In the genomic region with DNA sequence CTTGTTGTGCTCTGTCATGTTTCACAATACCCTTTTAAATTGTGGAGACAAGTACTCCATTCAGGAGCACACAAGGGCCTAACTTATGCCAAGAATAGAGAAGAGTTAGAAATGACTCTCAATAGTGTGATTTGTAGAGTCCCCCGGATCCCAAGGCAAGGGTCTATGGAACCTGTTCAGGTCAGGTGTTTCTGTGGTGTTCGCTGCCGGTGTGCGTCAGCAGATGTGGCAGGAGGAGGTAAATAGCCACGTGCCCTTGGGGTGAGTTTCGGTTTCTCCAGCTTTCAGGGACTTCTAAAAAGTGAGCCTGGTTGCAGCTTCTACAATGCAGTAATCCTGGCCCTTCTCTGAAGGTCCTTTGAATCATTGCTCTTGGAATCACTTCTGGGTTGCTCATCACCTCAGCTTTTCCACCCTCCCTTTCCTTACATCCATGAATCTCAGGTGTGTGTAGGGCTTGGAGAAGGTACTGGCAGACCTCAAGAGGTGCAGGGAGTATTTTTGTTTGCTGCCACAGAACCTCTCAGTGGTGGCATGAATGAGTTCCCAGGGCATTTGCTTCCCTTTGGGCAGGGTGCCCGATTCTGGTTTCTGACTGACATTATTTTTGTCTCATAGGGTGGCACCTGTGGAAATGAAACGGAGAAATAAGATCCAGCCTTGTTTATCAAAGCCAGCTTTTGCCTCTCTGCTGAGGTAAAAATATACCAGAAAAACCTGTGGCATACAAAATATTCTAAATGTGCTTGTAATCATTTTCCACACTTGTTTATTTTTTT, we compare ENCODE assay signal across 8 cellular contexts. TPM values are rescaled to one million over a fixed set of nuclear protein-coding genes. Genes with fewer than 3 reads are reported as not detected.
DNase-seq lines count a peak whose midpoint lies in the region; ATAC-seq and TF ChIP-seq lines count a peak whose summit lies in the region.

No MANE protein-coding gene starts in this region.

- no peaks in the 10 kb centered on the region for H3K9me3 ChIP-seq in naive thymus-derived CD4-positive, alpha-beta T cell (ENCODE audit: control insufficient read depth in 2 of 3, low read length in 3 of 3)
- H3K9me3 ChIP-seq in gastroesophageal sphincter, result no peaks in the 10 kb centered on the region

- H3K4me1 Mint-ChIP-seq in activated CD4-positive, alpha-beta memory T cell treated with anti-CD3 and anti-CD28 coated beads, Interleukin-2, amount 10 ng/mL, durations not matched to agents 7 days and 5 days, result peaks cover 9% of the 10 kb centered on the region
- peaks cover 0 to 4% (median 0%) of the 10 kb centered on the region in 7 donors for H3K4me1 Mint-ChIP-seq in naive thymus-derived CD4-positive, alpha-beta T cell
- H3K4me1 Mint-ChIP-seq in HFFc6 (ENCODE audit: low read depth), result no peaks in the 10 kb centered on the region

- H3K27me3 Mint-ChIP-seq in activated CD4-positive, alpha-beta memory T cell treated with anti-CD3 and anti-CD28 coated beads, Interleukin-2, amount 10 ng/mL, durations not matched to agents 7 days and 5 days, result peaks cover 38% of the 10 kb centered on the region
- peaks cover 20 to 49% (median 27%) of the 10 kb centered on the region in 5 donors for H3K27me3 Mint-ChIP-seq in naive thymus-derived CD4-positive, alpha-beta T cell
- H3K27me3 Mint-ChIP-seq in HFFc6 (ENCODE audit: insufficient read depth), result peaks cover 17% of the 10 kb centered on the region

- no peaks in the 10 kb centered on the region for H3K4me1 ChIP-seq in naive thymus-derived CD4-positive, alpha-beta T cell (ENCODE audit: control insufficient read depth in 2 of 2, insufficient read depth in 2 of 2, low read length in 2 of 2)
- peaks cover 0 to 17% (median 0%) of the 10 kb centered on the region in 3 donors for H3K4me1 ChIP-seq in gastroesophageal sphincter

- H3K36me3 Mint-ChIP-seq in activated CD4-positive, alpha-beta memory T cell treated with anti-CD3 and anti-CD28 coated beads, Interleukin-2, amount 10 ng/mL, durations not matched to agents 7 days and 5 days (ENCODE audit: low read depth), result no peaks in the 10 kb centered on the region
- no peaks in the 10 kb centered on the region for H3K36me3 Mint-ChIP-seq in naive thymus-derived CD4-positive, alpha-beta T cell
- no peaks in the 10 kb centered on the region for H3K36me3 Mint-ChIP-seq in HFFc6 (ENCODE audit: low read depth)

- ATAC-seq in GM18867 (IDR thresholded peaks at IDR 0.05; ENCODE audit: unreplicated experiment) (peak; percentile 95), HG02678 (IDR thresholded peaks at IDR 0.05; ENCODE audit: unreplicated experiment) (peak; percentile 85), gastroesophageal sphincter (no peak)
- ATAC-seq in naive thymus-derived CD4-positive, alpha-beta T cell, result no peak

- no peak overlapping the region for H3K27ac Mint-ChIP-seq in activated CD4-positive, alpha-beta memory T cell treated with anti-CD3 and anti-CD28 coated beads, Interleukin-2, amount 10 ng/mL, durations not matched to agents 7 days and 5 days
- H3K27ac Mint-ChIP-seq in naive thymus-derived CD4-positive, alpha-beta T cell, result peak overlapping the region in 3 of 9 donors; percentile 23 to 68 (median 39)
- H3K27ac Mint-ChIP-seq in HFFc6, result no peak overlapping the region

- no peak overlapping the region for H3K27ac ChIP-seq in naive thymus-derived CD4-positive, alpha-beta T cell (ENCODE audit: low read depth, low read length)
- H3K27ac ChIP-seq in gastroesophageal sphincter, result no peak overlapping the region

- no peaks in the 10 kb centered on the region for H3K9me3 Mint-ChIP-seq in activated CD4-positive, alpha-beta memory T cell treated with anti-CD3 and anti-CD28 coated beads, Interleukin-2, amount 10 ng/mL, durations not matched to agents 7 days and 5 days
- H3K9me3 Mint-ChIP-seq in naive thymus-derived CD4-positive, alpha-beta T cell, result peaks cover 0 to 1% (median 0%) of the 10 kb centered on the region in 11 donors
- no peaks in the 10 kb centered on the region for H3K9me3 Mint-ChIP-seq in HFFc6

- intact Hi-C loops in naive thymus-derived CD4-positive, alpha-beta T cell (cut with micrococcal nuclease), result no loop called here

- H3K36me3 ChIP-seq in naive thymus-derived CD4-positive, alpha-beta T cell (ENCODE audit: control insufficient read depth in 2 of 3, insufficient read depth in 3 of 3, low read length in 3 of 3), result no peaks in the 10 kb centered on the region
- H3K36me3 ChIP-seq in gastroesophageal sphincter, result no peaks in the 10 kb centered on the region

- DNase-seq in activated CD4-positive, alpha-beta memory T cell treated with anti-CD3 and anti-CD28 coated beads, Interleukin-2, amount 10 ng/mL, durations not matched to agents 7 days and 5 days, result peak; percentile 19
- peak in 4 of 9 donors; percentile 11 to 30 (median 13) for DNase-seq in naive thymus-derived CD4-positive, alpha-beta T cell
- DNase-seq in HFFc6, result no peak
- DNase-seq in HK-2 (ENCODE audit: unreplicated experiment), result no peak
- DNase-seq in HUDEP-2 (lab: John Stamatoyannopoulos, UW; ENCODE audit: unreplicated experiment in 76 of 76), result no peak

- TF ChIP-seq EP300 in gastroesophageal sphincter (IDR thresholded peaks at IDR 0.05), result no peak

- TF ChIP-seq CTCF in HFFc6 (IDR thresholded peaks at IDR 0.05), result no peak
- TF ChIP-seq CTCF in gastroesophageal sphincter (IDR thresholded peaks at IDR 0.05), result no peak

- H3K4me3 Mint-ChIP-seq in activated CD4-positive, alpha-beta memory T cell treated with anti-CD3 and anti-CD28 coated beads, Interleukin-2, amount 10 ng/mL, durations not matched to agents 7 days and 5 days, result no peak overlapping the region
- peak overlapping the region in 8 of 10 donors; percentile 11 to 68 (median 29) for H3K4me3 Mint-ChIP-seq in naive thymus-derived CD4-positive, alpha-beta T cell
- no peak overlapping the region for H3K4me3 Mint-ChIP-seq in HFFc6

- POLR2A ChIA-PET in activated CD4-positive, alpha-beta memory T cell treated with anti-CD3 and anti-CD28 coated beads, Interleukin-2, amount 10 ng/mL, durations not matched to agents 7 days and 5 days (lab: Charles Lee), result no interaction called here
- POLR2A ChIA-PET in naive thymus-derived CD4-positive, alpha-beta T cell (lab: Charles Lee), result no interaction called here

- H3K27me3 ChIP-seq in naive thymus-derived CD4-positive, alpha-beta T cell (ENCODE audit: control insufficient read depth in 2 of 2, insufficient read depth in 2 of 2, low read length in 2 of 2), result peaks cover 0 to 6% of the 10 kb centered on the region in 2 donors
- H3K27me3 ChIP-seq in gastroesophageal sphincter, result no peaks in the 10 kb centered on the region

- no peak overlapping the region for H3K4me3 ChIP-seq in naive thymus-derived CD4-positive, alpha-beta T cell (ENCODE audit: low read length)
- H3K4me3 ChIP-seq in gastroesophageal sphincter, result no peak overlapping the region

- 61% methylated on average over 2 of the region's 8 CpGs; no CpG with 5 or more reads in 1 of the 2 donors for whole genome bisulfite sequencing in gastroesophageal sphincter (ENCODE audit: low coverage in 1 of 2), 2 donors

- TF ChIP-seq POLR2A in gastroesophageal sphincter (IDR thresholded peaks at IDR 0.05), result no peak

- CTCF ChIA-PET in activated CD4-positive, alpha-beta memory T cell treated with anti-CD3 and anti-CD28 coated beads, Interleukin-2, amount 10 ng/mL, durations not matched to agents 7 days and 5 days (lab: Charles Lee), result no interaction called here
- CTCF ChIA-PET in naive thymus-derived CD4-positive, alpha-beta T cell (lab: Charles Lee), result no interaction called here

RNA-seq across cellular contexts. Expression of a gene that starts 7.3 kb away (rescaled TPM):
- not detected for total RNA-seq in activated CD4-positive, alpha-beta memory T cell treated with anti-CD3 and anti-CD28 coated beads, Interleukin-2, amount 10 ng/mL, durations not matched to agents 7 days and 5 days
- 10 to 100 TPM in 1 of 5 experiments, 1 to 10 TPM in 1, under 1 TPM in 2, not detected in 1; 0.62 to 13.5 (median 1.2) TPM for total RNA-seq in naive thymus-derived CD4-positive, alpha-beta T cell
- polyA plus RNA-seq in naive thymus-derived CD4-positive, alpha-beta T cell, result under 1 TPM in 1 of 2 donors, not detected in 1; 0.47 TPM
- total RNA-seq in HFFc6 (2021; fragmentation: NEBNext Ultra II Directional; extraction: Animal tissue kit (Norgen Biotek cat#: 25700)), result not detected
- 10 to 100 TPM in 1 of 4 donors, 1 to 10 TPM in 3; 4.4 to 21.2 (median 7.4) TPM for total RNA-seq in gastroesophageal sphincter

Comparison
In these comparisons a context has a peak if more than half of its experiments do, and no peak if none do; other contexts are left out.
1. ATAC-seq: peak in GM18867 (single experiment) and HG02678 (single experiment); none in naive thymus-derived CD4-positive, alpha-beta T cell (single experiment) and gastroesophageal sphincter (single experiment).
2. H3K4me3 Mint-ChIP-seq: peak in naive thymus-derived CD4-positive, alpha-beta T cell (8 of 10); none in activated CD4-positive, alpha-beta memory T cell treated with anti-CD3 and anti-CD28 coated beads, Interleukin-2, amount 10 ng/mL, durations not matched to agents 7 days and 5 days (single experiment) and HFFc6 (single experiment).